In the genomic region with DNA sequence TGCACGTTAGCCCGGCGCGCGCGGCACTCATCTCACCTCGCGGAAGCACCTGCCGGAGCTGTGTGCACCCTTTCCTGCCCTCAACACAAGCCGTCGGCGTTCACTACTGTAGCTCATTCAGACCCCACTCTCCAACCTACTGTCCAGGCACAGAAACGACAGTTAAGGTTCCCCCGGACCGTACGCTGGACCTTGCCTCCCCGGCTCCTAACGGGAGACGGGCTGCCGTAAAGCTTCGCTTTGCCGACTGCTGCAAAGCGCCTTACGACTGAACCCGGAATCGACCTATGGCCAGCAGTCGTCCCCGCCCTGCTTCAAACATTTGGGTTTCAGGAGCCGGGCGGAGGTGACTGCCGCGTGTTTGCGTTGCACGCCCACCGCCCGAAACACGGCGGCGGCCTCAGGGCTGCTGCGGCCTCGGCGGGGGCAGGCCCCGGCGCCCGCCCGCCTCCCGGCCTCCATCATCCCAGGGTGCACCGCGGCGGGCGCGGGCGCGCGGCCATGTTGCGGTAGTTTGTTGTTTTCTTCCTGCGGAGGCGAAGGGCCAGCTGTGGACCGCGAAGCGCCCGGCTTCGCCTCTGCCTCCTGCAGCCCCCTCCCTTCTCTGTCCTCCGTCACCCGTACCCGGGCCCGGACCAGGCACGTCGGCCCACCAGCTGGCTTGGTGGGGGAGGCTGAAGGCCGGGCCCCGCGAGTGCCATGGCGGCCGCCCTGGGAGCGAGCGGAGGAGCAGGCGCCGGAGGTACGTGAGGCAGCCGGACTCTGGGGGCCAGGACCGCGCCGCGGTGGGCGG, we compare ENCODE assay signal across 8 cellular contexts. TPM values are rescaled to one million over a fixed set of nuclear protein-coding genes. Genes with fewer than 3 reads are reported as not detected.
DNase-seq lines count a peak whose midpoint lies in the region; ATAC-seq and TF ChIP-seq lines count a peak whose summit lies in the region.

A gene with protein sequence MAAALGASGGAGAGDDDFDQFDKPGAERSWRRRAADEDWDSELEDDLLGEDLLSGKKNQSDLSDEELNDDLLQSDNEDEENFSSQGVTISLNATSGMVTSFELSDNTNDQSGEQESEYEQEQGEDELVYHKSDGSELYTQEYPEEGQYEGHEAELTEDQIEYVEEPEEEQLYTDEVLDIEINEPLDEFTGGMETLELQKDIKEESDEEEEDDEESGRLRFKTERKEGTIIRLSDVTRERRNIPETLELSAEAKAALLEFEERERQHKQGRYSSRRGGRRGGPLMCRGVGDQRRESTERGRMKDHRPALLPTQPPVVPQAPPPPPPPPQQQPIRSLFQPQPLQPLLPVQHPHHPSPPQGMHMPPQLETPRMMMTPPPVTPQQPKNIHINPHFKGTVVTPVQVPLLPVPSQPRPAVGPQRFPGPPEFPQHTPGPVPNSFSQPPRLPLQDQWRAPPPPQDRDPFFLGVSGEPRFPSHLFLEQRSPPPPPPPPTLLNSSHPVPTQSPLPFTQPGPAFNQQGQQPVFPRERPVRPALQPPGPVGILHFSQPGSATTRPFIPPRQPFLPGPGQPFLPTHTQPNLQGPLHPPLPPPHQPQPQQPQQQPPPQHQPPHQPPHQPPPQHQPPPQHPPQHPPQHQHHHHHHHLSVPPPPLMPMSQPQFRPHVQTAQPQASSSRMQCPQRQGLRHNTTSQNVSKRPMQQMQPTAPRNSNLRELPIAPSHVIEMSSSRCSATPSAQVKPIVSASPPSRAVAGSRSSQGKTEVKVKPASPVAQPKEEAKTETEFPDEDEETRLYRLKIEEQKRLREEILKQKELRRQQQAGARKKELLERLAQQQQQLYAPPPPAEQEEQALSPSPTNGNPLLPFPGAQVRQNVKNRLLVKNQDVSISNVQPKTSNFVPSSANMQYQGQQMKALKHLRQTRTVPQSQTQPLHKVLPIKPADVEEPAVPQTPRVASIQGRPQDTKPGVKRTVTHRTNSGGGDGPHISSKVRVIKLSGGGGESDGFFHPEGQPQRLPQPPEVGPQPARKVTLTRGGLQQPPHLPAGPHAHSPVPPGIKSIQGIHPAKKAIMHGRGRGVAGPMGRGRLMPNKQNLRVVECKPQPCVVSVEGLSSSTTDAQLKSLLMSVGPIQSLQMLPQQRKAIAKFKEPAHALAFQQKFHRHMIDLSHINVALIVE (plus strand): TSS at position 484 of the 793 bp plus-strand sequence. CDS start 216 bp downstream, at position 700.

- peaks cover 45% of the 10 kb centered on the region for H3K4me1 Mint-ChIP-seq in activated naive CD8-positive, alpha-beta T cell (ENCODE audit: low read depth)
- peaks cover 27% of the 10 kb centered on the region for H3K4me1 Mint-ChIP-seq in osteocyte (ENCODE audit: unreplicated experiment)

- TF ChIP-seq CTCF in GM10266 (IDR thresholded peaks at IDR 0.05; ENCODE audit: control insufficient read depth, insufficient read depth, low read depth, missing control alignments) (no peak), osteocyte (IDR thresholded peaks at IDR 0.05) (no peak), thoracic aorta (IDR thresholded peaks at IDR 0.05) (peak; percentile 12)

- peaks cover 4% of the 10 kb centered on the region for H3K36me3 ChIP-seq in thoracic aorta

- H3K4me3 ChIP-seq in thoracic aorta: peak within 1 kb of the TSS; percentile 99

- ATAC-seq in HG02588 (IDR thresholded peaks at IDR 0.05; ENCODE audit: unreplicated experiment): peak; percentile 78
- ATAC-seq in thoracic aorta (ENCODE audit: insufficient number of reproducible peaks, low FRiP score, low read depth): peak; percentile 72

- H3K4me1 ChIP-seq in thoracic aorta (ENCODE audit: control insufficient read depth in 1 of 2, low read depth in 2 of 2): peaks cover 15 to 23% of the 10 kb centered on the region in 2 donors

- H3K9me3 Mint-ChIP-seq in activated naive CD8-positive, alpha-beta T cell (ENCODE audit: low read depth): peaks cover 12% of the 10 kb centered on the region
- peaks cover 35% of the 10 kb centered on the region for H3K9me3 Mint-ChIP-seq in osteocyte (ENCODE audit: unreplicated experiment)

- intact Hi-C loops in head of caudate nucleus (cut with DNase I): no loop called here

- H3K27ac Mint-ChIP-seq in activated naive CD8-positive, alpha-beta T cell: peak within 1 kb of the TSS; percentile 100
- peak within 1 kb of the TSS; percentile 95 for H3K27ac Mint-ChIP-seq in osteocyte (ENCODE audit: unreplicated experiment)

- H3K27me3 Mint-ChIP-seq in activated naive CD8-positive, alpha-beta T cell: no peaks in the 10 kb centered on the region
- H3K27me3 Mint-ChIP-seq in osteocyte (ENCODE audit: unreplicated experiment): no peaks in the 10 kb centered on the region

- H3K36me3 Mint-ChIP-seq in activated naive CD8-positive, alpha-beta T cell: peaks cover 40% of the 10 kb centered on the region
- H3K36me3 Mint-ChIP-seq in osteocyte (ENCODE audit: unreplicated experiment): peaks cover 54% of the 10 kb centered on the region

- peaks cover 8% of the 10 kb centered on the region for H3K9me3 ChIP-seq in thoracic aorta

- no peaks in the 10 kb centered on the region for H3K27me3 ChIP-seq in thoracic aorta (replicated peaks; ENCODE audit: insufficient read depth)

- H3K27ac ChIP-seq in thoracic aorta: peak within 1 kb of the TSS; percentile 94 to 96

- H3K4me3 Mint-ChIP-seq in activated naive CD8-positive, alpha-beta T cell: peak within 1 kb of the TSS; percentile 100
- peak within 1 kb of the TSS; percentile 94 for H3K4me3 Mint-ChIP-seq in osteocyte (ENCODE audit: unreplicated experiment)

- DNase-seq in GM10266 (ENCODE audit: extremely low spot score) (peak; percentile 91), NCI-H1048 (lab: John Stamatoyannopoulos, UW) (peak; percentile 39), SKM-1 treated with dmso at 0.1 percent for 144 hours (lab: John Stamatoyannopoulos, UW; ENCODE audit: unreplicated experiment) (peak; percentile 32), head of caudate nucleus (peak; percentile 64 to 91 (median 80)), osteocyte (ENCODE audit: extremely low spot score, unreplicated experiment) (peak; percentile 90), thoracic aorta (ENCODE audit: low spot score) (peak; percentile 19)

RNA-seq across cellular contexts. Expression of the gene that starts here (rescaled TPM):
- total RNA-seq in osteocyte (52.4 and 57.3 TPM in 2 replicates), thoracic aorta (10 to 100 TPM; 64.6 to 80.3 TPM)

Comparison
In these comparisons a context has a peak if more than half of its experiments do, and no peak if none do; other contexts are left out.
1. Peak in every context shown above with its lines: DNase-seq, ATAC-seq, H3K4me3 ChIP-seq and H3K27ac ChIP-seq.
2. DNase-seq: peak in every context shown above with its lines; median percentile 91 in GM10266; 90 in osteocyte; 80 in head of caudate nucleus; 39 in NCI-H1048; 32 in SKM-1 treated with dmso at 0.1 percent for 144 hours; 19 in thoracic aorta.